In genomic region chr4:24880171-24880570, GRCh38 we compare ENCODE assay signal across 29 cellular contexts. TPM values are rescaled to one million over a fixed set of nuclear protein-coding genes. Genes with fewer than 3 reads are reported as not detected.
"Had no signal": no experiment of that assay in that cellular context is flagged by ENCODE, and none has a peak within 500 bp of the region (broad histone marks: within the 10 kb centered on the region; RNA-seq: fewer than 3 reads in every experiment).

No MANE protein-coding gene starts in this region.

- H3K27ac ChIP-seq: ascending aorta, esophagus muscularis mucosa, hepatocyte, left ventricle myocardium inferior, suprapubic skin, tibial artery, VCaP had no signal

- H3K4me1 Mint-ChIP-seq: activated CD4-positive, alpha-beta T cell treated with anti-CD3 and anti-CD28 coated beads, Interleukin-2, amount 10 ng/mL, durations not matched to agents 24 days and 14 days; activated naive CD4-positive, alpha-beta T cell treated with anti-CD3 and anti-CD28 coated beads, Interleukin-2, amount 10 ng/mL, durations not matched to agents 7 days and 5 days; activated naive CD8-positive, alpha-beta T cell treated with anti-CD3 and anti-CD28 coated beads, Interleukin-2, amount 10 ng/mL, durations not matched to agents 7 days and 5 days had no signal

- H3K27ac Mint-ChIP-seq: activated CD4-positive, alpha-beta memory T cell treated with anti-CD3 and anti-CD28 coated beads for 36 hours; activated CD4-positive, alpha-beta T cell treated with anti-CD3 and anti-CD28 coated beads, Interleukin-2, amount 10 ng/mL, durations not matched to agents 24 days and 14 days; activated naive CD4-positive, alpha-beta T cell treated with anti-CD3 and anti-CD28 coated beads, Interleukin-2, amount 10 ng/mL, durations not matched to agents 7 days and 5 days; activated naive CD8-positive, alpha-beta T cell treated with anti-CD3 and anti-CD28 coated beads, Interleukin-2, amount 10 ng/mL, durations not matched to agents 7 days and 5 days; activated T-cell treated with anti-CD3 and anti-CD28 coated beads, Interleukin-2, amount 50 U/mL, for 24 hours; brain; endodermal cell; natural killer cell treated with Interleukin-12 subunit alpha and Interleukin-12 subunit beta and Interleukin-15 and Interleukin-18, amount 100 ng/mL, for 72 hours had no signal

- H3K4me1 ChIP-seq: ascending aorta, left ventricle myocardium inferior, suprapubic skin had no signal

- H3K27me3 Mint-ChIP-seq: activated CD4-positive, alpha-beta memory T cell treated with anti-CD3 and anti-CD28 coated beads for 36 hours; activated CD4-positive, alpha-beta T cell treated with anti-CD3 and anti-CD28 coated beads, Interleukin-2, amount 10 ng/mL, durations not matched to agents 24 days and 14 days; activated naive CD4-positive, alpha-beta T cell treated with anti-CD3 and anti-CD28 coated beads, Interleukin-2, amount 10 ng/mL, durations not matched to agents 7 days and 5 days; activated naive CD8-positive, alpha-beta T cell treated with anti-CD3 and anti-CD28 coated beads, Interleukin-2, amount 10 ng/mL, durations not matched to agents 7 days and 5 days; activated T-cell treated with anti-CD3 and anti-CD28 coated beads, Interleukin-2, amount 50 U/mL, for 24 hours had no signal

- H3K79me2 ChIP-seq: hepatocyte had no signal

- H3K27me3 ChIP-seq: ascending aorta, esophagus muscularis mucosa, gastroesophageal sphincter, hepatocyte, suprapubic skin, tibial artery had no signal

- H3K36me3 ChIP-seq: ascending aorta had no signal

- DNase-seq: activated CD4-positive, alpha-beta memory T cell treated with anti-CD3 and anti-CD28 coated beads for 36 hours; activated CD4-positive, alpha-beta T cell treated with anti-CD3 and anti-CD28 coated beads, Interleukin-2, amount 10 ng/mL, durations not matched to agents 24 days and 14 days; activated CD4-positive, CD25-positive, alpha-beta regulatory T cell treated with anti-CD3 and anti-CD28 coated beads, Interleukin-2, amount 50 U/mL, for 72 hours; activated CD8-positive, alpha-beta memory T cell treated with anti-CD3 and anti-CD28 coated beads, Interleukin-2, amount 50 U/mL, for 4 hours; activated gamma-delta T cell; activated naive CD4-positive, alpha-beta T cell treated with anti-CD3 and anti-CD28 coated beads, Interleukin-2, amount 10 ng/mL, durations not matched to agents 7 days and 5 days; activated naive CD8-positive, alpha-beta T cell treated with anti-CD3 and anti-CD28 coated beads, Interleukin-2, amount 10 ng/mL, durations not matched to agents 7 days and 5 days; activated T-cell treated with anti-CD3 and anti-CD28 coated beads, Interleukin-2, amount 50 U/mL, for 24 hours; central memory CD4-positive, alpha-beta T cell; endodermal cell; islet precursor cell; left ventricle myocardium inferior; mesendoderm; posterior cingulate gyrus; right cardiac atrium; stimulated activated CD4-positive, alpha-beta T cell treated with anti-CD3 and anti-CD28 coated beads, Interleukin-15, amount 100 ng/mL, for 24 hours; stimulated activated CD4-positive, alpha-beta T cell treated with anti-CD3 and anti-CD28 coated beads, Interleukin-2, amount 100 ng/mL, for 24 hours; stimulated activated naive CD4-positive, alpha-beta T cell; tibial artery had no signal

- H3K4me2 ChIP-seq: hepatocyte had no signal

- H3K4me3 ChIP-seq: ascending aorta, esophagus muscularis mucosa, gastroesophageal sphincter, hepatocyte, left ventricle myocardium inferior, lung, suprapubic skin, tibial artery had no signal

- H3K4me3 Mint-ChIP-seq: activated CD4-positive, alpha-beta memory T cell treated with anti-CD3 and anti-CD28 coated beads for 36 hours; activated CD4-positive, alpha-beta T cell treated with anti-CD3 and anti-CD28 coated beads, Interleukin-2, amount 10 ng/mL, durations not matched to agents 24 days and 14 days; activated naive CD4-positive, alpha-beta T cell treated with anti-CD3 and anti-CD28 coated beads, Interleukin-2, amount 10 ng/mL, durations not matched to agents 7 days and 5 days; activated naive CD8-positive, alpha-beta T cell treated with anti-CD3 and anti-CD28 coated beads, Interleukin-2, amount 10 ng/mL, durations not matched to agents 7 days and 5 days; activated T-cell treated with anti-CD3 and anti-CD28 coated beads, Interleukin-2, amount 50 U/mL, for 24 hours; brain; endodermal cell; natural killer cell treated with Interleukin-12 subunit alpha and Interleukin-12 subunit beta and Interleukin-15 and Interleukin-18, amount 100 ng/mL, for 72 hours had no signal

- ATAC-seq: gastroesophageal sphincter; natural killer cell treated with Interleukin-12 subunit alpha and Interleukin-12 subunit beta and Interleukin-15 and Interleukin-18, amount 100 ng/mL, for 72 hours; right cardiac atrium had no signal

- H3K36me3 Mint-ChIP-seq: activated CD4-positive, alpha-beta memory T cell treated with anti-CD3 and anti-CD28 coated beads for 36 hours; activated naive CD4-positive, alpha-beta T cell treated with anti-CD3 and anti-CD28 coated beads, Interleukin-2, amount 10 ng/mL, durations not matched to agents 7 days and 5 days; activated naive CD8-positive, alpha-beta T cell treated with anti-CD3 and anti-CD28 coated beads, Interleukin-2, amount 10 ng/mL, durations not matched to agents 7 days and 5 days; natural killer cell treated with Interleukin-12 subunit alpha and Interleukin-12 subunit beta and Interleukin-15 and Interleukin-18, amount 100 ng/mL, for 72 hours had no signal

- H2AFZ ChIP-seq: hepatocyte had no signal

- H3K9me3 ChIP-seq: ascending aorta, esophagus muscularis mucosa, gastroesophageal sphincter, left ventricle myocardium inferior, suprapubic skin, tibial artery had no signal

- H3K9me3 Mint-ChIP-seq: activated CD4-positive, alpha-beta memory T cell treated with anti-CD3 and anti-CD28 coated beads for 36 hours; activated CD4-positive, alpha-beta T cell treated with anti-CD3 and anti-CD28 coated beads, Interleukin-2, amount 10 ng/mL, durations not matched to agents 24 days and 14 days; activated naive CD4-positive, alpha-beta T cell treated with anti-CD3 and anti-CD28 coated beads, Interleukin-2, amount 10 ng/mL, durations not matched to agents 7 days and 5 days; activated naive CD8-positive, alpha-beta T cell treated with anti-CD3 and anti-CD28 coated beads, Interleukin-2, amount 10 ng/mL, durations not matched to agents 7 days and 5 days; activated T-cell treated with anti-CD3 and anti-CD28 coated beads, Interleukin-2, amount 50 U/mL, for 24 hours; endodermal cell; natural killer cell treated with Interleukin-12 subunit alpha and Interleukin-12 subunit beta and Interleukin-15 and Interleukin-18, amount 100 ng/mL, for 72 hours had no signal

RNA-seq across cellular contexts. Expression of gene CCDC149, which starts 32.7 kb away (rescaled TPM):
- total RNA-seq: activated CD4-positive, alpha-beta memory T cell treated with anti-CD3 and anti-CD28 coated beads for 36 hours; activated CD4-positive, alpha-beta T cell treated with anti-CD3 and anti-CD28 coated beads, Interleukin-2, amount 10 ng/mL, durations not matched to agents 24 days and 14 days; activated CD8-positive, alpha-beta memory T cell treated with anti-CD3 and anti-CD28 coated beads for 36 hours; activated naive CD8-positive, alpha-beta T cell treated with anti-CD3 and anti-CD28 coated beads, Interleukin-2, amount 10 ng/mL, durations not matched to agents 7 days and 5 days; natural killer cell treated with Interleukin-12 subunit alpha and Interleukin-12 subunit beta and Interleukin-15 and Interleukin-18, amount 100 ng/mL, for 72 hours had no signal
